In genomic region chr3:48685293-48685602, GRCh38 we compare ENCODE assay signal across 8 cellular contexts. TPM values are rescaled to one million over a fixed set of nuclear protein-coding genes. Genes with fewer than 3 reads are reported as not detected.
DNase-seq lines count a peak whose midpoint lies in the region; ATAC-seq and TF ChIP-seq lines count a peak whose summit lies in the region.

No MANE protein-coding gene starts in this region.

- intact Hi-C loops in cardiac septum (cut with DNase I) = loop anchor here (2.0 to 5.0 kb wide), 2 partner anchors 50 to 162 kb away; partner anchors contain the start of genes PRKAR2A and SLC26A6
- intact Hi-C loops in breast epithelium (cut with DNase I; ENCODE audit: low total_unique reads) = no loop called here
- intact Hi-C loops in mucosa of descending colon (cut with DNase I, micrococcal nuclease) = no loop called here

- ATAC-seq in mucosa of descending colon = no peak

- TF ChIP-seq CTCF in right atrium auricular region (IDR thresholded peaks at IDR 0.05) (no peak), breast epithelium (IDR thresholded peaks at IDR 0.05) (peak in 1 of 3 donors; percentile 33), mucosa of descending colon (IDR thresholded peaks at IDR 0.05) (no peak)

- peaks cover 59% of the 10 kb centered on the region for H3K36me3 ChIP-seq in right atrium auricular region
- peaks cover 4% of the 10 kb centered on the region for H3K36me3 ChIP-seq in breast epithelium
- peaks cover 10% of the 10 kb centered on the region for H3K36me3 ChIP-seq in mucosa of descending colon (ENCODE audit: low read depth)

- no peaks in the 10 kb centered on the region for H3K27me3 ChIP-seq in right atrium auricular region
- no peaks in the 10 kb centered on the region for H3K27me3 ChIP-seq in breast epithelium

- no peak for TF ChIP-seq POLR2A in breast epithelium (IDR thresholded peaks at IDR 0.05)

- DNase-seq in right atrium auricular region (ENCODE audit: low spot score) (no peak), cardiac septum (ENCODE audit: low spot score) (no peak), breast epithelium (ENCODE audit: low spot score in 2 of 2) (no peak), mucosa of descending colon (no peak), NCI-H526 treated with DMSO at 0.1 percent for 48 hours (lab: John Stamatoyannopoulos, UW) (no peak), Ammon's horn (ENCODE audit: low spot score) (no peak), NCI-H748 treated with DMSO at 0.1 percent for 48 hours (lab: John Stamatoyannopoulos, UW) (no peak), islet precursor cell (no peak)

- H3K4me3 ChIP-seq in right atrium auricular region (peak overlapping the region; percentile 90 to 94), breast epithelium (peak overlapping the region; percentile 80 to 93 (median 84)), mucosa of descending colon (peak overlapping the region; percentile 70)

- H3K9me3 ChIP-seq in right atrium auricular region (no peaks in the 10 kb centered on the region), breast epithelium (no peaks in the 10 kb centered on the region), mucosa of descending colon (no peaks in the 10 kb centered on the region)

- H3K27ac ChIP-seq in right atrium auricular region = peak overlapping the region; percentile 85 to 91
- peak overlapping the region; percentile 88 to 92 for H3K27ac ChIP-seq in breast epithelium

- H3K4me1 ChIP-seq in right atrium auricular region (peaks cover 0 to 42% of the 10 kb centered on the region in 2 donors), breast epithelium (peaks cover 5 to 18% of the 10 kb centered on the region in 2 donors), mucosa of descending colon (ENCODE audit: low read depth) (peaks cover 19% of the 10 kb centered on the region)

RNA-seq across cellular contexts. Expression of gene NCKIPSD, which starts 0.5 kb away (rescaled TPM):
- total RNA-seq in right atrium auricular region (10 to 100 TPM; 51.7 to 97.7 TPM), cardiac septum (22.5 TPM), breast epithelium (10 to 100 TPM; 31.8 to 40.3 (median 36.4) TPM), mucosa of descending colon (10 to 100 TPM; 21.7 to 27.3 (median 23.7) TPM)

RNA-seq across cellular contexts. Expression of gene CELSR3, which starts 22.6 kb away (rescaled TPM):
- total RNA-seq in right atrium auricular region = under 1 TPM; 0.11 to 0.59 TPM
- total RNA-seq in cardiac septum = 0.22 TPM
- total RNA-seq in breast epithelium = 1 to 10 TPM in 2 of 3 donors, under 1 TPM in 1; 0.88 to 1.3 (median 1.1) TPM
- 1 to 10 TPM; 1.1 to 2.7 (median 2.3) TPM for total RNA-seq in mucosa of descending colon

RNA-seq across cellular contexts. Expression of gene IP6K2, which starts 31.8 kb away (rescaled TPM):
- total RNA-seq in right atrium auricular region (10 to 100 TPM; 35.7 to 39.6 TPM), cardiac septum (23.9 TPM), breast epithelium (100 to 1,000 TPM in 2 of 3 donors, 10 to 100 TPM in 1; 84.0 to 185 (median 126) TPM), mucosa of descending colon (100 to 1,000 TPM in 2 of 3 donors, 10 to 100 TPM in 1; 99.3 to 199 (median 137) TPM)

RNA-seq across cellular contexts. Expression of gene SLC26A6, which starts 50.0 kb away (rescaled TPM):
- total RNA-seq in right atrium auricular region (10 to 100 TPM in 1 of 2 donors, 1 to 10 TPM in 1; 9.6 to 10.1 TPM), cardiac septum (8.9 TPM), breast epithelium (10 to 100 TPM; 12.6 to 21.6 (median 16.0) TPM), mucosa of descending colon (100 to 1,000 TPM in 2 of 3 donors, 10 to 100 TPM in 1; 78.6 to 161 (median 104) TPM)
